In genomic region chr9:15498246-15499018, GRCh38 we compare ENCODE assay signal across 1 cellular context.
TF ChIP-seq lines count a peak whose summit lies in the region.

No MANE protein-coding gene starts in this region.

TF ChIP-seq in GM23338, 12 proteins besides CTCF, POLR2A, EP300 and RAD21:
- TF ChIP-seq ZNF462 (CRISPR knock-in tag; IDR thresholded peaks at IDR 0.05) (no peak), EZH2 (IDR thresholded peaks at IDR 0.05; ENCODE audit: low read depth, unreplicated experiment) (no peak), ETS1 (IDR thresholded peaks at IDR 0.05) (no peak), NANOG (IDR thresholded peaks at IDR 0.05; ENCODE audit: borderline replicate concordance) (no peak), ZNF114 (CRISPR knock-in tag; IDR thresholded peaks at IDR 0.05) (no peak), ZNF331 (CRISPR knock-in tag; IDR thresholded peaks at IDR 0.05; ENCODE audit: low read depth) (no peak), EZH2phosphoT487 (IDR thresholded peaks at IDR 0.05; ENCODE audit: unreplicated experiment) (no peak), POLR2AphosphoS5 (IDR thresholded peaks at IDR 0.05; ENCODE audit: low read depth) (no peak), REST (IDR thresholded peaks at IDR 0.05; ENCODE audit: unreplicated experiment) (no peak), JUNB (IDR thresholded peaks at IDR 0.05; ENCODE audit: unreplicated experiment) (no peak), CREB1 (CRISPR knock-in tag; IDR thresholded peaks at IDR 0.05; ENCODE audit: low read depth) (no peak), STAT1 (IDR thresholded peaks at IDR 0.05; ENCODE audit: unreplicated experiment) (no peak)
